ENCODE assay signal across 4 cellular contexts in the genomic region with DNA sequence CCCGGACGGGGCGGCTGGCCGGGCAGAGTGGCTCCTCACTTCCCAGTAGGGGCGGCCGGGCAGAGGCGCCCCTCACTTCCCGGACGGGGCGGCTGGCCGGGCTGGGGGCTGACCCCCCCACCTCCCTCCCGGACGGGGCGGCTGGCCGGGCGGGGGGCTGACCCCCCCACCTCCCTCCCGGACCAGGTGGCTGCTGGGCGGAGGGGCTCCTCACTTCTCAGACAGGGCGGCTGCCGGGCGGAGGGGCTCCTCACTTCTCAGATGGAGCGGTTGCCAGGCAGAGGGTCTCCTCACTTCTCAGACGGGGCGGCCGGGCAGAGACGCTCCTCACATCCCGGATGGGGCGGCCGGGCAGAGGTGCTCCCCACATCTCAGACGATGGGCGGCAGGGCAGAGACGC. TPM values are rescaled to one million over a fixed set of nuclear protein-coding genes. Genes with fewer than 3 reads are reported as not detected.
"Had no signal": no experiment of that assay in that cellular context is flagged by ENCODE, and none has a peak within 500 bp of the region (broad histone marks: within the 10 kb centered on the region; RNA-seq: fewer than 3 reads in every experiment).

No MANE protein-coding gene starts in this region.

RNA-seq across cellular contexts. Expression of gene C2, which starts 4.6 kb away (rescaled TPM):
- total RNA-seq: pulmonary artery endothelial cell, smooth muscle cell had no signal
- polyA plus RNA-seq: naive thymus-derived CD8-positive, alpha-beta T cell had no signal

RNA-seq across cellular contexts. Expression of gene CFB, which starts 13.8 kb away (rescaled TPM):
- total RNA-seq: neural crest cell, smooth muscle cell had no signal

RNA-seq across cellular contexts. Expression of gene ZBTB12, which starts 30.3 kb away (rescaled TPM):
- polyA plus RNA-seq: naive thymus-derived CD8-positive, alpha-beta T cell; smooth muscle cell had no signal
